9 cellular contexts compared by ENCODE assay signal in genomic region chr18:44700652-44701051, GRCh38. TPM values are rescaled to one million over a fixed set of nuclear protein-coding genes. Genes with fewer than 3 reads are reported as not detected.
DNase-seq lines count a peak whose midpoint lies in the region; ATAC-seq, FAIRE-seq and TF ChIP-seq lines count a peak whose summit lies in the region.
"Had no signal": no experiment of that assay in that cellular context is flagged by ENCODE, and none has a peak within 500 bp of the region (broad histone marks: within the 10 kb centered on the region; RNA-seq: fewer than 3 reads in every experiment).

No MANE protein-coding gene starts in this region.

- intact Hi-C loops in CD8-positive, alpha-beta T cell (cut with DNase I, micrococcal nuclease): no loop called here
- intact Hi-C loops in colonic mucosa (cut with DNase I): no loop called here

- no CpG with 5 or more reads among the region's 5 CpGs for WGBS in mesendoderm (ENCODE audit: extremely low coverage, insufficient coverage, low lambda C conversion rate)

- H3K9ac ChIP-seq in mesendoderm (ENCODE audit: low read length) (no peak overlapping the region), colonic mucosa (ENCODE audit: low read depth in 2 of 2, low read length in 2 of 2) (no peak overlapping the region)

- peak; percentile 73 for ATAC-seq in CD8-positive, alpha-beta T cell
- ATAC-seq in HG02763 (IDR thresholded peaks at IDR 0.05; ENCODE audit: unreplicated experiment) (peak; percentile 34), GM18517 (IDR thresholded peaks at IDR 0.05; ENCODE audit: unreplicated experiment) (no peak)

- H3K36me3 ChIP-seq in CD8-positive, alpha-beta T cell (ENCODE audit: insufficient read depth, low read length): no peaks in the 10 kb centered on the region
- H3K36me3 ChIP-seq in bronchial epithelial cell (ENCODE audit: control insufficient read depth, insufficient read depth, low read length) (no peaks in the 10 kb centered on the region), mesendoderm (ENCODE audit: control insufficient read depth, insufficient read depth, low read length) (no peaks in the 10 kb centered on the region), colonic mucosa (no peaks in the 10 kb centered on the region)

- no peaks in the 10 kb centered on the region for H3K9me3 ChIP-seq in CD8-positive, alpha-beta T cell (ENCODE audit: low read length)
- no peaks in the 10 kb centered on the region for H3K9me3 ChIP-seq in colonic mucosa
- H3K9me3 ChIP-seq: SJSA1 had no signal

- no peak overlapping the region for H2BK5ac ChIP-seq in mesendoderm (ENCODE audit: low read length)

- H3K18ac ChIP-seq in mesendoderm (ENCODE audit: low read length): no peak overlapping the region

- H3K4ac ChIP-seq in mesendoderm (ENCODE audit: low read depth, low read length): no peak overlapping the region

- no peak for TF ChIP-seq CTCF in CD8-positive, alpha-beta T cell (IDR thresholded peaks at IDR 0.05)
- TF ChIP-seq CTCF in bronchial epithelial cell (IDR thresholded peaks at IDR 0.05; ENCODE audit: insufficient read depth, low read length, severe bottlenecking) (no peak), colonic mucosa (IDR thresholded peaks at IDR 0.05) (no peak)

- H3K9me3 Mint-ChIP-seq in CD8-positive, alpha-beta T cell: no peaks in the 10 kb centered on the region

- no peaks in the 10 kb centered on the region for H3K79me2 ChIP-seq in mesendoderm (ENCODE audit: control insufficient read depth, insufficient read depth, low read length)

- H2BK120ac ChIP-seq in mesendoderm (ENCODE audit: low read depth, low read length): no peak overlapping the region

- no peak overlapping the region for H3K4me3 ChIP-seq in CD8-positive, alpha-beta T cell (ENCODE audit: low read depth, low read length)
- no peak overlapping the region for H3K4me3 ChIP-seq in bronchial epithelial cell (ENCODE audit: low read depth, low read length)
- H3K4me3 ChIP-seq in mesendoderm (ENCODE audit: low read length): no peak overlapping the region
- H3K4me3 ChIP-seq in colonic mucosa: no peak overlapping the region
- H3K4me3 ChIP-seq: SJSA1 had no signal

- H3K4me1 Mint-ChIP-seq in CD8-positive, alpha-beta T cell (ENCODE audit: low read depth): peaks cover 2% of the 10 kb centered on the region

- no peak overlapping the region for H3K27ac ChIP-seq in CD8-positive, alpha-beta T cell (ENCODE audit: low read depth, low read length)
- H3K27ac ChIP-seq in mesendoderm (ENCODE audit: low read depth, low read length) (no peak overlapping the region), colonic mucosa (no peak overlapping the region)
- H3K27ac ChIP-seq: SJSA1 had no signal

- H4K8ac ChIP-seq in mesendoderm (ENCODE audit: low read depth, low read length): no peak overlapping the region

- DNase-seq in CD8-positive, alpha-beta T cell: peak in 2 of 7 experiments; percentile 14 to 18
- DNase-seq in bronchial epithelial cell (ENCODE audit: low read depth) (peak; percentile 76), mesendoderm (peak; percentile 62), NCI-H1092 treated with DMSO at 0.1 percent for 48 hours (lab: John Stamatoyannopoulos, UW) (no peak), colonic mucosa (no peak), DMS153 treated with DMSO at 0.1 percent for 48 hours (lab: John Stamatoyannopoulos, UW; ENCODE audit: unreplicated experiment) (no peak)

- peak; percentile 91 for FAIRE-seq in bronchial epithelial cell (lab: Jason Lieb, UNC)

- no peak overlapping the region for H3K27ac Mint-ChIP-seq in CD8-positive, alpha-beta T cell

- no peak overlapping the region for H4K5ac ChIP-seq in mesendoderm (ENCODE audit: low read length)

- H3K27me3 Mint-ChIP-seq in CD8-positive, alpha-beta T cell (ENCODE audit: low read depth): no peaks in the 10 kb centered on the region

- H2AK5ac ChIP-seq in mesendoderm (ENCODE audit: low read length): no peak overlapping the region

- no peaks in the 10 kb centered on the region for H3K4me1 ChIP-seq in CD8-positive, alpha-beta T cell (ENCODE audit: insufficient read depth, low read length)
- peaks cover 16% of the 10 kb centered on the region for H3K4me1 ChIP-seq in mesendoderm (ENCODE audit: control insufficient read depth, low read depth, low read length)
- no peaks in the 10 kb centered on the region for H3K4me1 ChIP-seq in colonic mucosa

- H3K4me3 Mint-ChIP-seq in CD8-positive, alpha-beta T cell: no peak overlapping the region

- H3K27me3 ChIP-seq in CD8-positive, alpha-beta T cell (ENCODE audit: insufficient read depth, low read length): no peaks in the 10 kb centered on the region
- no peaks in the 10 kb centered on the region for H3K27me3 ChIP-seq in bronchial epithelial cell (ENCODE audit: control insufficient read depth, insufficient read depth, low read length)
- no peaks in the 10 kb centered on the region for H3K27me3 ChIP-seq in mesendoderm (ENCODE audit: insufficient read depth, low read length, poor library complexity)
- no peaks in the 10 kb centered on the region for H3K27me3 ChIP-seq in colonic mucosa
- H3K27me3 ChIP-seq: SJSA1 had no signal

- peak overlapping the region; percentile 3 for H3K56ac ChIP-seq in mesendoderm (ENCODE audit: low read length)

- H2BK15ac ChIP-seq in mesendoderm (replicated peaks; ENCODE audit: low read depth): no peak overlapping the region

- H3K79me1 ChIP-seq in mesendoderm (ENCODE audit: low read length): peaks cover 2% of the 10 kb centered on the region

- CTCF ChIA-PET in CD8-positive, alpha-beta T cell (lab: Charles Lee): no interaction called here

- H3K4me2 ChIP-seq in mesendoderm (ENCODE audit: low read length): no peak overlapping the region

- POLR2A ChIA-PET in CD8-positive, alpha-beta T cell (lab: Charles Lee): no interaction called here

- H3K23ac ChIP-seq in mesendoderm (ENCODE audit: low read length): no peak overlapping the region

- H3K36me3 Mint-ChIP-seq in CD8-positive, alpha-beta T cell: no peaks in the 10 kb centered on the region

RNA-seq across cellular contexts. Expression of gene SETBP1, which starts 20.0 kb away (rescaled TPM):
- total RNA-seq in CD8-positive, alpha-beta T cell: 1 to 10 TPM in 1 of 2 experiments, under 1 TPM in 1; 0.90 to 2.1 TPM
- total RNA-seq in bronchial epithelial cell: 1.3 and 1.8 TPM in 2 replicates
- polyA plus RNA-seq in mesendoderm (2013, experiment 1 of 2): 1.9 TPM
- polyA plus RNA-seq in mesendoderm (2013, experiment 2 of 2): 1.9 TPM
- 10 to 100 TPM in 1 of 2 donors, 1 to 10 TPM in 1; 9.6 to 11.8 TPM for total RNA-seq in colonic mucosa

Comparison
In these comparisons a context has a peak if more than half of its experiments do, and no peak if none do; other contexts are left out.
1. DNase-seq: peak in bronchial epithelial cell (single experiment) and mesendoderm (single experiment); none in NCI-H1092 treated with DMSO at 0.1 percent for 48 hours (single experiment), colonic mucosa (single experiment) and DMS153 treated with DMSO at 0.1 percent for 48 hours (single experiment).